8 cellular contexts compared by ENCODE assay signal in the genomic region with DNA sequence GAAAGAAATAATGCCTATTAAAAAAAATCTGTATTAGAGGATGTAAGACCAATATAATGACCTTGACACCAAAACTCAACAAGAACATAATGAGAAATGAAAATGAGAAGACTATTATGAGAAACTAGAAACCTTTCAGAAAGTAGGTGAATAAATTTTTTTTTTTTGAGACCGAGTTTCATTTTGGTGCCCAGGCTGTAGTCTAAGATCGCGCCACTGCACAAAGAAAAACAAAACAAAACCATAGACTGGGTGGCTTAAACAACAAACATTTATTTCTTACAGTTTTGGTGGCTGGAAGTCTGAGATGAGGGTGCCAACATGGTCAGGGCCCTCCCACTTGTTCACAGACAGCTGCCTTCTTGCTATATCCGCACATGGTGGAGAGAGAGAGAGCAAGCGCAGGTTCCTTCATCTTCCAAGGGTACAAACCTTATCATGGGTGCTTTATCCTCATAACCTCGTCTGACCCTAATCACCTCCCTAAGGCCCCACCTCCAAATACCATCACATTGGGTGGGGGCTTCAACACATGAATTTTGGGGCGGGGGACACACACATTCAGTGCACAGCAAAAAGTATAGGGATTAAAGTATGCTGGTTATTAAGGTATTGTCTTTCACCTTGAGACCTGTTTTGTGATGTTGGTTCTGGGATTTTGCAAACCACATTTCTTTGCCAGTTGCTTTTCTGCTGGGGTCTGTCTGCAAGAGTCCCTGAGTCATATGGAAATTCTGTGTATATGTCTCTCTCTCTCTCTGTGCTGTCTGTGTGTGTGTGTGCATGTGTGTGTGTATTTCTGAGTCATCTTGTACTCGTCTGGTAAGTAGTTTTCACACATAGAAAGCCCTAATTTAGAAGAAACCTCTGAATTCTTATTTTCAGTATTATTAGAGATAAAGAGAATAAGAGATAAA. TPM values are rescaled to one million over a fixed set of nuclear protein-coding genes. Genes with fewer than 3 reads are reported as not detected.
A peak's percentile ranks its signal among the peaks of the same experiment; 100 is the strongest.
DNase-seq lines count a peak whose midpoint lies in the region; ATAC-seq and TF ChIP-seq lines count a peak whose summit lies in the region.

No MANE protein-coding gene starts in this region.

- intact Hi-C loops in left cardiac atrium (cut with DNase I): no loop called here

- no peak overlapping the region for H3K4me2 ChIP-seq in parathyroid adenoma (ENCODE audit: low read length)
- no peak overlapping the region for H3K4me2 ChIP-seq in osteoblast (ENCODE audit: insufficient read depth, low read length)

- H3K36me3 ChIP-seq in cardiac muscle cell (no peaks in the 10 kb centered on the region), parathyroid adenoma (ENCODE audit: control insufficient read depth, insufficient read depth, low read length) (no peaks in the 10 kb centered on the region), osteoblast (ENCODE audit: insufficient read depth, low read length) (no peaks in the 10 kb centered on the region)

- H3K4me1 ChIP-seq in cardiac muscle cell (ENCODE audit: low read depth) (no peaks in the 10 kb centered on the region), parathyroid adenoma (no peaks in the 10 kb centered on the region), osteoblast (ENCODE audit: insufficient read depth, low read length) (peaks cover 3% of the 10 kb centered on the region)

- no peaks in the 10 kb centered on the region for H3K27me3 ChIP-seq in cardiac muscle cell
- no peaks in the 10 kb centered on the region for H3K27me3 ChIP-seq in parathyroid adenoma (ENCODE audit: control insufficient read depth, insufficient read depth, low read length)
- H3K27me3 ChIP-seq in osteoblast (ENCODE audit: insufficient read depth, low read length): no peaks in the 10 kb centered on the region

- peak overlapping the region; percentile 9 for H3K27ac ChIP-seq in cardiac muscle cell
- no peak overlapping the region for H3K27ac ChIP-seq in parathyroid adenoma
- H3K27ac ChIP-seq in osteoblast (ENCODE audit: low read depth, low read length): no peak overlapping the region

- H2AFZ ChIP-seq in parathyroid adenoma (peak overlapping the region; percentile 19), osteoblast (ENCODE audit: low read length) (no peak overlapping the region)

- TF ChIP-seq CTCF in cardiac muscle cell (IDR thresholded peaks at IDR 0.05; ENCODE audit: low read depth, low read length) (no peak), parathyroid adenoma (IDR thresholded peaks at IDR 0.05) (no peak), osteoblast (IDR thresholded peaks at IDR 0.05; ENCODE audit: extremely low read depth, low read depth, low read length) (no peak)

- H4K20me1 ChIP-seq in osteoblast (ENCODE audit: insufficient read depth, low read length): no peaks in the 10 kb centered on the region

- H3K4me3 ChIP-seq in cardiac muscle cell: no peak overlapping the region
- H3K4me3 ChIP-seq in parathyroid adenoma (ENCODE audit: low read depth, low read length): no peak overlapping the region
- H3K4me3 ChIP-seq in osteoblast (ENCODE audit: insufficient read depth, low read length): no peak overlapping the region

- DNase-seq in cardiac muscle cell (ENCODE audit: low read depth in 1 of 2, low spot score in 1 of 2): peak in 1 of 2 donors; percentile 39
- no peak for DNase-seq in left cardiac atrium
- DNase-seq in activated CD8-positive, alpha-beta memory T cell treated with anti-CD3 and anti-CD28 coated beads for 4 hours (ENCODE audit: low read depth in 2 of 2): peak; percentile 20 to 27
- DNase-seq in D341Med (ENCODE audit: low spot score): no peak
- no peak for DNase-seq in osteoblast (ENCODE audit: insufficient read length, low spot score, missing footprints)
- DNase-seq in effector CD8-positive, alpha-beta T cell (lab: John Stamatoyannopoulos, UW): no peak

- H3K79me2 ChIP-seq in parathyroid adenoma: no peaks in the 10 kb centered on the region
- H3K79me2 ChIP-seq in osteoblast (ENCODE audit: insufficient read depth, low read length): no peaks in the 10 kb centered on the region

- H3K9me3 ChIP-seq in cardiac muscle cell (ENCODE audit: low read depth) (no peaks in the 10 kb centered on the region), parathyroid adenoma (ENCODE audit: control insufficient read depth, low read length) (no peaks in the 10 kb centered on the region), osteoblast (ENCODE audit: low read depth, low read length) (no peaks in the 10 kb centered on the region)

- no peak overlapping the region for H3K9ac ChIP-seq in parathyroid adenoma

- ATAC-seq in left cardiac atrium: no peak
- ATAC-seq in HG03196 (IDR thresholded peaks at IDR 0.05; ENCODE audit: unreplicated experiment): peak; percentile 83

RNA-seq across cellular contexts. Expression of gene ZCRB1, which starts 26.2 kb away (rescaled TPM):
- 30.2 and 30.4 TPM in 2 replicates for total RNA-seq in cardiac muscle cell
- 135 and 140 TPM in 2 replicates for polyA plus RNA-seq in cardiac muscle cell
- 10 to 100 TPM; 46.6 to 51.8 TPM for total RNA-seq in left cardiac atrium
- total RNA-seq in osteoblast: 32.6 and 41.8 TPM in 2 replicates

RNA-seq across cellular contexts. Expression of gene PPHLN1, which starts 26.3 kb away (rescaled TPM):
- 77.6 and 87.8 TPM in 2 replicates for total RNA-seq in cardiac muscle cell
- 70.6 and 93.0 TPM in 2 replicates for polyA plus RNA-seq in cardiac muscle cell
- 10 to 100 TPM; 24.6 to 37.5 TPM for total RNA-seq in left cardiac atrium
- 67.8 and 70.9 TPM in 2 replicates for total RNA-seq in osteoblast

Comparison
In these comparisons a context has a peak if more than half of its experiments do, and no peak if none do; other contexts are left out.
1. DNase-seq: peak in activated CD8-positive, alpha-beta memory T cell treated with anti-CD3 and anti-CD28 coated beads for 4 hours (2 of 2); none in left cardiac atrium (single experiment), D341Med (single experiment), osteoblast (single experiment) and effector CD8-positive, alpha-beta T cell (single experiment).